In the genomic region with DNA sequence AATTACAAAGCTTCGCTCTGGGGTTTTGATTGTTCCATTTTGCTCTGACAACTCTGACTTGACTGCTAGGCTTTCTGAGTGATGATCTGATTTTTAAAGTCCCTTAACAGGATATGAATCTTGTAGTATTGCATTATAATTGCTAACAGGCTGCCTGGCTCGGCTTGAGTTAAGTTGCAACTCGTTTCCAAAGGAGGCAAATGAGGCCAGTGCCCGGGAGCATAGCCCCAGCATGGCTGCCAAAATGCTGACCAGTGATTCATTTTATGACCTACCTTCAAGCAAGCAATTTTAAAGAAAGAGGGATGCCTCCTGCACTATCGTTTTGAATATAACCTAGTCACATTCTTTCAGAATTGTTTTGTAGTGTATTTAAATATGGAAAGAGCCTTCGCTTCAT, we compare ENCODE assay signal across 15 cellular contexts.
DNase-seq lines count a peak whose midpoint lies in the region; ATAC-seq and TF ChIP-seq lines count a peak whose summit lies in the region.
"Had no signal": no experiment of that assay in that cellular context is flagged by ENCODE, and none has a peak within 500 bp of the region (broad histone marks: within the 10 kb centered on the region; RNA-seq: fewer than 3 reads in every experiment).

No MANE protein-coding gene starts in this region.

- H3K4me3 Mint-ChIP-seq in activated T-cell treated with anti-CD3 and anti-CD28 coated beads, Interleukin-2, amount 50 U/mL, for 4 hours = no peak overlapping the region
- H3K4me3 Mint-ChIP-seq: natural killer cell treated with Interleukin-12 subunit alpha and Interleukin-12 subunit beta and Interleukin-15 and Interleukin-18, amount 100 ng/mL, for 72 hours had no signal

- no peaks in the 10 kb centered on the region for H3K4me1 Mint-ChIP-seq in activated T-cell treated with anti-CD3 and anti-CD28 coated beads, Interleukin-2, amount 50 U/mL, for 4 hours (ENCODE audit: low read depth)

- H3K9me3 Mint-ChIP-seq in activated T-cell treated with anti-CD3 and anti-CD28 coated beads, Interleukin-2, amount 50 U/mL, for 4 hours = no peaks in the 10 kb centered on the region
- H3K9me3 Mint-ChIP-seq: activated T-helper 2 cell treated with anti-CD3 and anti-CD28 coated beads, Interferon-gamma antibody, Interleukin-2, Interleukin-4, amounts not matched to agents 10 μg/mL and 5 μg/mL and 100 μg/mL, durations not matched to agents 14 hours and 24 hours and 36 hours; natural killer cell treated with Interleukin-12 subunit alpha and Interleukin-12 subunit beta and Interleukin-15 and Interleukin-18, amount 100 ng/mL, for 72 hours had no signal

- peaks cover 11% of the 10 kb centered on the region for H3K27me3 Mint-ChIP-seq in activated T-cell treated with anti-CD3 and anti-CD28 coated beads, Interleukin-2, amount 50 U/mL, for 4 hours (ENCODE audit: low read depth)

- ATAC-seq in SK-N-SH treated with all-trans-retinoic acid at 6 μM for 48 hours (peak; percentile 41), left cardiac atrium (peak; percentile 71 to 92), sciatic nerve (peak; percentile 95)
- no peak for ATAC-seq in activated T-cell treated with anti-CD3 and anti-CD28 coated beads, Interleukin-2, amount 50 U/mL, for 4 hours
- ATAC-seq: A549; activated CD4-positive, CD25-positive, alpha-beta regulatory T cell treated with anti-CD3 and anti-CD28 coated beads, Interleukin-2, amount 50 U/mL, for 24 hours had no signal

- DNase-seq in AG08395 (ENCODE audit: low spot score) (peak; percentile 83), left cardiac atrium (peak; percentile 67), sciatic nerve (ENCODE audit: low spot score) (peak; percentile 83), retina (no peak), DMS79 treated with DMSO at 0.1 percent for 48 hours (lab: John Stamatoyannopoulos, UW) (no peak)
- DNase-seq in activated T-cell treated with anti-CD3 and anti-CD28 coated beads, Interleukin-2, amount 50 U/mL, for 4 hours = no peak
- DNase-seq in stimulated activated CD4-positive, alpha-beta T cell treated with anti-CD3 and anti-CD28 coated beads, Interleukin-15, amount 100 ng/mL, for 24 hours = no peak
- DNase-seq: cortex of kidney; SIG-M5; stimulated activated CD4-positive, alpha-beta T cell treated with anti-CD3 and anti-CD28 coated beads, Interleukin-4, amount 100 ng/mL, for 1 hour had no signal

- no peaks in the 10 kb centered on the region for H3K36me3 Mint-ChIP-seq in activated T-cell treated with anti-CD3 and anti-CD28 coated beads, Interleukin-2, amount 50 U/mL, for 4 hours (ENCODE audit: insufficient read depth)
- H3K36me3 Mint-ChIP-seq: natural killer cell treated with Interleukin-12 subunit alpha and Interleukin-12 subunit beta and Interleukin-15 and Interleukin-18, amount 100 ng/mL, for 72 hours had no signal

- intact Hi-C loops in left cardiac atrium (cut with DNase I) = no loop called here
- intact Hi-C loops in sciatic nerve (cut with DNase I) = no loop called here

TF ChIP-seq in SK-N-SH treated with all-trans-retinoic acid at 6 μM for 48 hours, 23 proteins besides CTCF, POLR2A, EP300 and RAD21:
- TF ChIP-seq TOX (CRISPR knock-in tag; IDR thresholded peaks at IDR 0.05; ENCODE audit: borderline replicate concordance) (no peak), ESRRG (CRISPR knock-in tag; IDR thresholded peaks at IDR 0.05) (no peak), OSR1 (CRISPR knock-in tag; IDR thresholded peaks at IDR 0.05) (no peak)
- TF ChIP-seq, protein P1, sequence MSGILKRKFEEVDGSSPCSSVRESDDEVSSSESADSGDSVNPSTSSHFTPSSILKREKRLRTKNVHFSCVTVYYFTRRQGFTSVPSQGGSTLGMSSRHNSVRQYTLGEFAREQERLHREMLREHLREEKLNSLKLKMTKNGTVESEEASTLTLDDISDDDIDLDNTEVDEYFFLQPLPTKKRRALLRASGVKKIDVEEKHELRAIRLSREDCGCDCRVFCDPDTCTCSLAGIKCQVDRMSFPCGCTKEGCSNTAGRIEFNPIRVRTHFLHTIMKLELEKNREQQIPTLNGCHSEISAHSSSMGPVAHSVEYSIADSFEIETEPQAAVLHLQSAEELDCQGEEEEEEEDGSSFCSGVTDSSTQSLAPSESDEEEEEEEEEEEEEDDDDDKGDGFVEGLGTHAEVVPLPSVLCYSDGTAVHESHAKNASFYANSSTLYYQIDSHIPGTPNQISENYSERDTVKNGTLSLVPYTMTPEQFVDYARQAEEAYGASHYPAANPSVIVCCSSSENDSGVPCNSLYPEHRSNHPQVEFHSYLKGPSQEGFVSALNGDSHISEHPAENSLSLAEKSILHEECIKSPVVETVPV (CRISPR knock-in tag; IDR thresholded peaks at IDR 0.05) = no peak

Comparison
In these comparisons a context has a peak if more than half of its experiments do, and no peak if none do; other contexts are left out.
1. DNase-seq: peak in AG08395 (single experiment), left cardiac atrium (single experiment) and sciatic nerve (single experiment); none in activated T-cell treated with anti-CD3 and anti-CD28 coated beads, Interleukin-2, amount 50 U/mL, for 4 hours (single experiment), retina (single experiment), DMS79 treated with DMSO at 0.1 percent for 48 hours (single experiment) and stimulated activated CD4-positive, alpha-beta T cell treated with anti-CD3 and anti-CD28 coated beads, Interleukin-15, amount 100 ng/mL, for 24 hours (single experiment).
2. ATAC-seq: peak in SK-N-SH treated with all-trans-retinoic acid at 6 μM for 48 hours (single experiment), left cardiac atrium (2 of 2) and sciatic nerve (single experiment); none in activated T-cell treated with anti-CD3 and anti-CD28 coated beads, Interleukin-2, amount 50 U/mL, for 4 hours (0 of 2).